In genomic region chr17:80071116-80071980, GRCh38 we compare ENCODE assay signal across 10 cellular contexts. TPM values are rescaled to one million over a fixed set of nuclear protein-coding genes. Genes with fewer than 3 reads are reported as not detected.
DNase-seq lines count a peak whose midpoint lies in the region; FAIRE-seq and TF ChIP-seq lines count a peak whose summit lies in the region.
"Had no signal": no experiment of that assay in that cellular context is flagged by ENCODE, and none has a peak within 500 bp of the region (broad histone marks: within the 10 kb centered on the region; RNA-seq: fewer than 3 reads in every experiment).

No MANE protein-coding gene starts in this region.

- H3K4me1 Mint-ChIP-seq in astrocyte (ENCODE audit: low read depth, unreplicated experiment), result peaks cover 9% of the 10 kb centered on the region

- no peak for TF ChIP-seq CTCF in astrocyte (IDR thresholded peaks at IDR 0.05; ENCODE audit: insufficient read depth, low read depth, low read length)
- no peak for TF ChIP-seq CTCF in left ventricle myocardium inferior (IDR thresholded peaks at IDR 0.05; ENCODE audit: borderline replicate concordance)
- no peak for TF ChIP-seq CTCF in retinal pigment epithelial cell (conservative IDR thresholded peaks at IDR 0.05; ENCODE audit: low read depth, low read length)
- no peak for TF ChIP-seq CTCF in A673 (conservative IDR thresholded peaks at IDR 0.05; ENCODE audit: low read depth, low read length)

- BruUV-seq in A673 (replicated peaks; lab: Mats Ljungman, UMichigan), result no TSS peak

- H3K9me3 ChIP-seq in astrocyte (ENCODE audit: insufficient read depth, low read depth, low read length), result no peaks in the 10 kb centered on the region
- no peaks in the 10 kb centered on the region for H3K9me3 ChIP-seq in left ventricle myocardium inferior (replicated peaks)
- H3K9me3 ChIP-seq in A673 (ENCODE audit: low read depth, low read length, poor library complexity, severe bottlenecking), result no peaks in the 10 kb centered on the region
- H3K9me3 ChIP-seq: SK-N-SH had no signal

- peak overlapping the region; percentile 78 for H3K4me2 ChIP-seq in astrocyte (ENCODE audit: low read length)
- H3K4me2 ChIP-seq: SK-N-SH had no signal

- H3K27ac ChIP-seq in astrocyte (ENCODE audit: low read depth, low read length) (no peak overlapping the region), left ventricle myocardium inferior (replicated peaks) (peak overlapping the region; percentile 89), A673 (ENCODE audit: low read depth, low read length, poor library complexity, severe bottlenecking) (no peak overlapping the region)

- no peak for FAIRE-seq in astrocyte (lab: Jason Lieb, UNC)

- peaks cover 14% of the 10 kb centered on the region for H3K4me1 ChIP-seq in astrocyte (ENCODE audit: insufficient read depth, low read length)
- peaks cover 39% of the 10 kb centered on the region for H3K4me1 ChIP-seq in left ventricle myocardium inferior
- peaks cover 6% of the 10 kb centered on the region for H3K4me1 ChIP-seq in A673 (ENCODE audit: insufficient read depth, low read length, poor library complexity, severe bottlenecking)

- DNase-seq in EH (ENCODE audit: low read depth) (peak; percentile 60), astrocyte (ENCODE audit: low read depth) (peak; percentile 56), left ventricle myocardium inferior (peak; percentile 43), retinal pigment epithelial cell (ENCODE audit: low read depth) (peak; percentile 34), NCI-H187 (lab: John Stamatoyannopoulos, UW) (no peak), DMS 273 (lab: John Stamatoyannopoulos, UW; ENCODE audit: unreplicated experiment) (no peak), NCI-H2171 treated with DMSO at 0.1 percent for 48 hours (lab: John Stamatoyannopoulos, UW) (no peak), A673 (ENCODE audit: low spot score) (no peak)
- DNase-seq: DND-41, SK-N-SH had no signal

- no peaks in the 10 kb centered on the region for H3K9me3 Mint-ChIP-seq in astrocyte (ENCODE audit: unreplicated experiment)

- no peaks in the 10 kb centered on the region for H3K79me2 ChIP-seq in astrocyte (ENCODE audit: insufficient read depth, low read length)

- peak overlapping the region; percentile 57 for H3K9ac ChIP-seq in astrocyte (ENCODE audit: low read length)
- H3K9ac ChIP-seq: SK-N-SH had no signal

- H3K4me3 Mint-ChIP-seq in astrocyte (ENCODE audit: unreplicated experiment), result no peak overlapping the region

- H3K4me3 ChIP-seq in astrocyte (ENCODE audit: insufficient read depth, low read depth, low read length) (peak overlapping the region; percentile 11), left ventricle myocardium inferior (peak overlapping the region; percentile 62), retinal pigment epithelial cell (ENCODE audit: low read length) (no peak overlapping the region), A673 (ENCODE audit: low read depth, low read length, poor library complexity, severe bottlenecking) (no peak overlapping the region)

- POLR2A ChIA-PET in A673 (lab: Charles Lee; ENCODE audit: low non-redundant PET), result no interaction called here

- H3K36me3 Mint-ChIP-seq in astrocyte (ENCODE audit: low read depth, unreplicated experiment), result peaks cover 3% of the 10 kb centered on the region

- no peak overlapping the region for H3K27ac Mint-ChIP-seq in astrocyte (ENCODE audit: unreplicated experiment)

- peak overlapping the region; percentile 77 for H2AFZ ChIP-seq in astrocyte (ENCODE audit: low read depth, low read length)

- no peaks in the 10 kb centered on the region for H4K20me1 ChIP-seq in astrocyte (ENCODE audit: insufficient read depth, low read length)

- H3K36me3 ChIP-seq in astrocyte (ENCODE audit: insufficient read depth, low read length) (no peaks in the 10 kb centered on the region), left ventricle myocardium inferior (no peaks in the 10 kb centered on the region), A673 (ENCODE audit: insufficient read depth, low read length, poor library complexity, severe bottlenecking) (no peaks in the 10 kb centered on the region)

- CTCF ChIA-PET in A673 (lab: Charles Lee), result no interaction called here

- no peaks in the 10 kb centered on the region for H3K27me3 ChIP-seq in astrocyte (ENCODE audit: insufficient read depth, low read length)
- H3K27me3 ChIP-seq in left ventricle myocardium inferior (ENCODE audit: low read depth), result no peaks in the 10 kb centered on the region
- H3K27me3 ChIP-seq in A673 (replicated peaks; ENCODE audit: insufficient read depth, low read depth, low read length, poor library complexity), result no peaks in the 10 kb centered on the region

- peaks cover 6% of the 10 kb centered on the region for H3K27me3 Mint-ChIP-seq in astrocyte (ENCODE audit: low read depth, unreplicated experiment)

- intact Hi-C loops in left ventricle myocardium inferior (cut with micrococcal nuclease), result no loop called here
- intact Hi-C loops in A673 (cut with micrococcal nuclease; ENCODE audit: unreplicated experiment), result no loop called here

RNA-seq across cellular contexts. Expression of gene GAA, which starts 30.0 kb away (rescaled TPM):
- total RNA-seq in astrocyte (46.9 and 47.7 TPM in 2 replicates), left ventricle myocardium inferior (44.4 TPM), A673 (2021) (7.5 and 12.7 TPM in 2 replicates)

RNA-seq across cellular contexts. Expression of gene CCDC40, which starts 34.9 kb away (rescaled TPM):
- 5.0 and 7.0 TPM in 2 replicates for total RNA-seq in astrocyte
- total RNA-seq in left ventricle myocardium inferior, result 7.7 TPM
- 3.5 and 6.4 TPM in 2 replicates for total RNA-seq in A673 (2021)

RNA-seq across cellular contexts. Expression of gene TBC1D16, which starts 35.7 kb away (rescaled TPM):
- total RNA-seq in astrocyte, result 37.6 and 45.1 TPM in 2 replicates
- total RNA-seq in left ventricle myocardium inferior, result 15.9 TPM
- 49.1 and 54.7 TPM in 2 replicates for total RNA-seq in A673 (2021)

Comparison
In these comparisons a context has a peak if more than half of its experiments do, and no peak if none do; other contexts are left out.
1. DNase-seq: peak in EH (single experiment), astrocyte (single experiment), left ventricle myocardium inferior (single experiment) and retinal pigment epithelial cell (single experiment); none in NCI-H187 (0 of 2), DMS 273 (single experiment), NCI-H2171 treated with DMSO at 0.1 percent for 48 hours (single experiment) and A673 (single experiment).
2. H3K4me3 ChIP-seq: peak in astrocyte (single experiment) and left ventricle myocardium inferior (single experiment); none in retinal pigment epithelial cell (single experiment) and A673 (single experiment).